In genomic region chr11:35030716-35031213, GRCh38 we compare ENCODE assay signal across 1 cellular context.
TF ChIP-seq lines count a peak whose summit lies in the region.

No MANE protein-coding gene starts in this region.

TF ChIP-seq in K562, 482 proteins besides CTCF, POLR2A, EP300 and RAD21 (continued from another document and continues in another):
- TF ChIP-seq NCOR1 (IDR thresholded peaks at IDR 0.05): peak; percentile 78
- TF ChIP-seq SMARCE1 (IDR thresholded peaks at IDR 0.05): peak; percentile 92
- peak; percentile 24; the same call in 1 of the 2 replicates for TF ChIP-seq MAX (CRISPR knock-in tag; IDR thresholded peaks at IDR 0.05)
- TF ChIP-seq ZBTB5 (IDR thresholded peaks at IDR 0.05): no peak
- peak; percentile 55; the same call in 1 of the 2 replicates for TF ChIP-seq TFAP4 (CRISPR knock-in tag; IDR thresholded peaks at IDR 0.05; ENCODE audit: borderline replicate concordance)
- TF ChIP-seq MYNN (IDR thresholded peaks at IDR 0.05): peak; percentile 25
- no peak for TF ChIP-seq MYNN (CRISPR knock-in tag; IDR thresholded peaks at IDR 0.05)
- TF ChIP-seq BHLHE40 (IDR thresholded peaks at IDR 0.05; ENCODE audit: low read length): peak; percentile 32; the same call in 1 of the 2 replicates
- 0 out of 2 replicates have a peak, but pooled peaks have one; percentile 20 for TF ChIP-seq HINFP (tag; conservative IDR thresholded peaks at IDR 0.05; ENCODE audit: low read depth)
- TF ChIP-seq TAF9B (IDR thresholded peaks at IDR 0.05; ENCODE audit: partially characterized antibody): peak; percentile 52
- TF ChIP-seq LEF1 (IDR thresholded peaks at IDR 0.05): peak; percentile 56; the same call in 1 of the 2 replicates
- peak; percentile 99 for TF ChIP-seq JUND (IDR thresholded peaks at IDR 0.05; ENCODE audit: borderline replicate concordance, low read depth, low read length)
- peak; percentile 99 for TF ChIP-seq JUND (tag; IDR thresholded peaks at IDR 0.05; ENCODE audit: borderline replicate concordance, low read depth, low read length)
- TF ChIP-seq TEAD4 (IDR thresholded peaks at IDR 0.05; ENCODE audit: low read length): peak; percentile 76
- no peak for TF ChIP-seq TEAD4 (CRISPR knock-in tag; IDR thresholded peaks at IDR 0.05; ENCODE audit: borderline replicate concordance)
- 0 out of 2 replicates have a peak, but pooled peaks have one; percentile 23 for TF ChIP-seq ARID3A (IDR thresholded peaks at IDR 0.05; ENCODE audit: borderline replicate concordance, low read depth, low read length)
- TF ChIP-seq TRIM24 (IDR thresholded peaks at IDR 0.05): peak in 1 of 2 experiments; percentile 54; a peak in 2 of 4 replicates
- TF ChIP-seq SMARCC2 (IDR thresholded peaks at IDR 0.05; ENCODE audit: low read depth): peak; percentile 69
- TF ChIP-seq L3MBTL2 (IDR thresholded peaks at IDR 0.05): peak; percentile 37; the same call in 1 of the 2 replicates
- peak; percentile 37; the same call in 1 of the 2 replicates for TF ChIP-seq POLR2AphosphoS5 (IDR thresholded peaks at IDR 0.05; ENCODE audit: control insufficient read depth, insufficient read depth, low read depth, low read length)
- TF ChIP-seq CEBPB (tag; IDR thresholded peaks at IDR 0.05): no peak
- TF ChIP-seq PTBP1 (IDR thresholded peaks at IDR 0.05; ENCODE audit: low read depth, low read length): no peak
- TF ChIP-seq GATAD2B (IDR thresholded peaks at IDR 0.05; ENCODE audit: borderline replicate concordance): no peak
- TF ChIP-seq ZNF592 (IDR thresholded peaks at IDR 0.05): peak; percentile 59; the same call in 1 of the 2 replicates
- TF ChIP-seq DACH1 (IDR thresholded peaks at IDR 0.05; ENCODE audit: partially characterized antibody): peak; percentile 31
- TF ChIP-seq ATF7 (IDR thresholded peaks at IDR 0.05): peak; percentile 84
- TF ChIP-seq PBX2 (CRISPR knock-in tag; IDR thresholded peaks at IDR 0.05; ENCODE audit: low read depth): no peak
- TF ChIP-seq PBX2 (tag; conservative IDR thresholded peaks at IDR 0.05; ENCODE audit: low read depth): peak; percentile 85
- TF ChIP-seq ATF1 (CRISPR knock-in tag; IDR thresholded peaks at IDR 0.05): no peak
- peak; percentile 78 for TF ChIP-seq ATF1 (tag; IDR thresholded peaks at IDR 0.05)
- no peak for TF ChIP-seq HLTF (IDR thresholded peaks at IDR 0.05)
- TF ChIP-seq RFX1 (IDR thresholded peaks at IDR 0.05): peak; percentile 36; the same call in 1 of the 2 replicates
- 0 out of 4 replicates have a peak, but pooled peaks of 1 of the 2 experiments have one; percentile 11 for TF ChIP-seq HDAC1 (IDR thresholded peaks at IDR 0.05)
- TF ChIP-seq MBD2 (IDR thresholded peaks at IDR 0.05; ENCODE audit: borderline replicate concordance, low read depth): peak; percentile 57; the same call in 1 of the 2 replicates
- peak; percentile 71 for TF ChIP-seq LCOR (CRISPR knock-in tag; IDR thresholded peaks at IDR 0.05)
- peak; percentile 59 for TF ChIP-seq C11orf30 (IDR thresholded peaks at IDR 0.05; ENCODE audit: low read depth)
- TF ChIP-seq FOSL1 (tag; conservative IDR thresholded peaks at IDR 0.05): peak; percentile 99
- peak; percentile 81 for TF ChIP-seq CBFA2T3 (IDR thresholded peaks at IDR 0.05)
- TF ChIP-seq SMARCA5 (IDR thresholded peaks at IDR 0.05): 0 out of 2 replicates have a peak, but pooled peaks have one; percentile 46
- TF ChIP-seq E2F6 (IDR thresholded peaks at IDR 0.05; ENCODE audit: borderline replicate concordance in 1 of 2, extremely low read depth in 1 of 2, insufficient read depth in 1 of 2, insufficient read length in 1 of 2, low read depth in 1 of 2, low read length in 1 of 2, poor library complexity in 1 of 2, severe bottlenecking in 1 of 2): peak in 1 of 2 experiments; percentile 41
- no peak for TF ChIP-seq HBP1 (CRISPR knock-in tag; IDR thresholded peaks at IDR 0.05)
- TF ChIP-seq CBX3 (IDR thresholded peaks at IDR 0.05; ENCODE audit: borderline replicate concordance in 1 of 2, low read length in 2 of 2): peak in 1 of 2 experiments; percentile 42; a peak in 1 of 3 replicates
- peak; percentile 34 for TF ChIP-seq TBP (optimal IDR thresholded peaks at IDR 0.05; ENCODE audit: low read depth, low read length)
- no peak for TF ChIP-seq CTCFL (IDR thresholded peaks at IDR 0.05; ENCODE audit: borderline replicate concordance, insufficient read depth, low read depth, low read length, poor library complexity, severe bottlenecking)
- no peak for TF ChIP-seq ZNF23 (CRISPR knock-in tag; IDR thresholded peaks at IDR 0.05)
- no peak for TF ChIP-seq ETS2 (tag; IDR thresholded peaks at IDR 0.05; ENCODE audit: borderline replicate concordance, poor library complexity, severe bottlenecking)
- TF ChIP-seq CREM (IDR thresholded peaks at IDR 0.05; ENCODE audit: low read depth): peak; percentile 91
- TF ChIP-seq CTBP1 (IDR thresholded peaks at IDR 0.05; ENCODE audit: borderline replicate concordance): peak; percentile 92
- TF ChIP-seq PRMT5 (CRISPR knock-in tag; IDR thresholded peaks at IDR 0.05): no peak
- peak; percentile 69 for TF ChIP-seq SOX6 (IDR thresholded peaks at IDR 0.05)
